ENCODE assay signal across 16 cellular contexts in genomic region chr5:168085321-168086040, GRCh38.
A peak's percentile ranks its signal among the peaks of the same experiment; 100 is the strongest.
DNase-seq lines count a peak whose midpoint lies in the region; FAIRE-seq and TF ChIP-seq lines count a peak whose summit lies in the region.
"Had no signal": no experiment of that assay in that cellular context is flagged by ENCODE, and none has a peak within 500 bp of the region (broad histone marks: within the 10 kb centered on the region; RNA-seq: fewer than 3 reads in every experiment).

No MANE protein-coding gene starts in this region.

- H3K4me2 ChIP-seq in hepatocyte, result peak overlapping the region; percentile 28
- peak overlapping the region; percentile 72 for H3K4me2 ChIP-seq in skeletal muscle satellite cell (ENCODE audit: low read length)

- H3K79me2 ChIP-seq in hepatocyte, result no peaks in the 10 kb centered on the region

- H3K4me1 ChIP-seq in hepatocyte (ENCODE audit: insufficient read depth), result peaks cover 23% of the 10 kb centered on the region
- peaks cover 19% of the 10 kb centered on the region for H3K4me1 ChIP-seq in skeletal muscle satellite cell (ENCODE audit: control insufficient read depth, insufficient read depth, low read length)

- no peak for TF ChIP-seq POLR2A in H54 (IDR thresholded peaks at IDR 0.05; ENCODE audit: low read depth, low read length)

- no peaks in the 10 kb centered on the region for H3K27me3 ChIP-seq in hepatocyte
- no peaks in the 10 kb centered on the region for H3K27me3 ChIP-seq in skeletal muscle satellite cell (ENCODE audit: control insufficient read depth, insufficient read depth, low read length)
- H3K27me3 ChIP-seq: right lobe of liver had no signal

- DNase-seq in H54 (ENCODE audit: insufficient read length, low spot score) (peak; percentile 27), RWPE1 (ENCODE audit: low spot score) (no peak), hepatocyte (ENCODE audit: low spot score) (no peak), DMS114 treated with DMSO at 0.1 percent for 48 hours (lab: John Stamatoyannopoulos, UW; ENCODE audit: unreplicated experiment) (no peak), GM10248 (ENCODE audit: extremely low spot score) (no peak), hippocampal formation (lab: John Stamatoyannopoulos, UW) (no peak)
- DNase-seq: activated CD4-positive, alpha-beta T cell treated with anti-CD3 and anti-CD28 coated beads, Interleukin-2, amount 10 ng/mL, durations not matched to agents 24 days and 14 days; amygdala; CD8-positive, alpha-beta T cell; GDM1; immature natural killer cell; NCI-H345; right lobe of liver; stimulated activated naive CD4-positive, alpha-beta T cell treated with Interleukin-2 at 50 U/mL for 16 hours; T-helper 17 cell had no signal

- no peaks in the 10 kb centered on the region for H3K9me3 ChIP-seq in hepatocyte (ENCODE audit: low read depth)
- H3K9me3 ChIP-seq in skeletal muscle satellite cell (replicated peaks; ENCODE audit: low read length), result no peaks in the 10 kb centered on the region
- H3K9me3 ChIP-seq: right lobe of liver had no signal

- 59% methylated on average over 9 of the region's 9 CpGs for WGBS in hepatocyte (ENCODE audit: low lambda C conversion rate, missing lambda C conversion rate)

- no peaks in the 10 kb centered on the region for H3K36me3 ChIP-seq in hepatocyte (replicated peaks; ENCODE audit: insufficient read depth, low read depth)
- no peaks in the 10 kb centered on the region for H3K36me3 ChIP-seq in skeletal muscle satellite cell (ENCODE audit: insufficient read depth, low read length)
- H3K36me3 ChIP-seq: right lobe of liver had no signal

- peak overlapping the region; percentile 47 for H3K9ac ChIP-seq in skeletal muscle satellite cell (ENCODE audit: low read depth, low read length)

- H3K27ac ChIP-seq in RWPE1 (peak overlapping the region; percentile 52), hepatocyte (peak overlapping the region; percentile 35)
- H3K27ac ChIP-seq: right lobe of liver had no signal

- no peak overlapping the region for H2AFZ ChIP-seq in hepatocyte

- H3K4me3 ChIP-seq in hepatocyte, result no peak overlapping the region
- H3K4me3 ChIP-seq in skeletal muscle satellite cell (ENCODE audit: low read length), result peak overlapping the region; percentile 43
- H3K4me3 ChIP-seq: right lobe of liver had no signal

- CTCF ChIA-PET in RWPE1 (lab: Yijun Ruan, JAX) (interaction anchor here (0.9 to 1.3 kb wide), 2 partner anchors 9 to 134 kb away, joined by 3 to 5 read pairs; no protein-coding TSS in a partner anchor), GM10248 (lab: Yijun Ruan, JAX) (interaction anchor here (1.3 to 1.6 kb wide), 3 partner anchors 9 to 12 kb away, joined by 3 to 5 read pairs (median 4); no protein-coding TSS in a partner anchor)

- no peak for TF ChIP-seq CTCF in RWPE1 (conservative IDR thresholded peaks at IDR 0.05; ENCODE audit: low read depth)
- no peak for TF ChIP-seq CTCF in hepatocyte (IDR thresholded peaks at IDR 0.05; ENCODE audit: poor library complexity)
- TF ChIP-seq CTCF in GM10248 (IDR thresholded peaks at IDR 0.05; ENCODE audit: control extremely low read depth, extremely low read depth, low read depth, missing control alignments), result no peak

- POLR2A ChIA-PET in RWPE1 (lab: Yijun Ruan, JAX; ENCODE audit: low non-redundant PET), result no interaction called here
- POLR2A ChIA-PET in GM10248 (lab: Yijun Ruan, JAX), result no interaction called here

- no peak for FAIRE-seq in H54 (lab: Jason Lieb, UNC)

- H3K9me2 ChIP-seq in hepatocyte (replicated peaks; ENCODE audit: insufficient read depth), result no peaks in the 10 kb centered on the region

- no peaks in the 10 kb centered on the region for H4K20me1 ChIP-seq in hepatocyte (ENCODE audit: insufficient read depth, poor library complexity, severe bottlenecking)
